In genomic region chr16:71039368-71040111, GRCh38 we compare ENCODE assay signal across 5 cellular contexts.
DNase-seq lines count a peak whose midpoint lies in the region; ATAC-seq and TF ChIP-seq lines count a peak whose summit lies in the region.
"Not testable (repeated sequence)": the region's sequence is repeated elsewhere in the genome, so short reads cannot be mapped to it uniquely, and the experiment has no call there.

No MANE protein-coding gene starts in this region.

- peak; percentile 62 for ATAC-seq in Right ventricle myocardium inferior
- ATAC-seq in heart right ventricle = peak in 5 of 8 donors; percentile 39 to 71 (median 63)
- peak; percentile 86 for ATAC-seq in left ventricle myocardium superior
- peak; percentile 25 for ATAC-seq in left lobe of liver

- H3K36me3 Mint-ChIP-seq in endodermal cell (ENCODE audit: low read depth) = not testable (repeated sequence)

- H3K27ac Mint-ChIP-seq in endodermal cell = not testable (repeated sequence)

- H3K9me3 Mint-ChIP-seq in endodermal cell = not testable (repeated sequence)

- DNase-seq in endodermal cell (peak; percentile 28), Right ventricle myocardium inferior (ENCODE audit: missing footprints) (peak; percentile 39), heart right ventricle (peak in 1 of 2 donors; percentile 18)
- not testable (repeated sequence) for DNase-seq in left ventricle myocardium superior; left lobe of liver (ENCODE audit: low spot score)

- H3K4me1 Mint-ChIP-seq in endodermal cell = not testable (repeated sequence)

- not testable (repeated sequence) for H3K4me3 Mint-ChIP-seq in endodermal cell

- H3K9me3 ChIP-seq in endodermal cell (ENCODE audit: control insufficient read depth, low read length); heart right ventricle: not testable (repeated sequence)

- not testable (repeated sequence) for H3K4me3 ChIP-seq in endodermal cell (ENCODE audit: low read length); heart right ventricle

- TF ChIP-seq CTCF in endodermal cell (conservative IDR thresholded peaks at IDR 0.05); heart right ventricle (IDR thresholded peaks at IDR 0.05): not testable (repeated sequence)

- not testable (repeated sequence) for H3K27me3 ChIP-seq in endodermal cell (ENCODE audit: control insufficient read depth, insufficient read depth, low read length, poor library complexity, severe bottlenecking); heart right ventricle

- not testable (repeated sequence) for H3K36me3 ChIP-seq in endodermal cell (ENCODE audit: control insufficient read depth, insufficient read depth, low read length); heart right ventricle

- 95% methylated on average over 8 of the region's 11 CpGs; no CpG with 5 or more reads in 1 of the 2 experiments for WGBS in endodermal cell (ENCODE audit: insufficient coverage in 1 of 2, insufficient read length in 1 of 2), 2 experiments
- 75 to 80% methylated on average over 8 to 10 of the region's 11 CpGs for WGBS in heart right ventricle, 2 donors

- intact Hi-C loops in Right ventricle myocardium inferior (cut with DNase I); heart right ventricle (cut with DNase I); left ventricle myocardium superior (cut with micrococcal nuclease): not testable (repeated sequence)

- not testable (repeated sequence) for H3K9ac ChIP-seq in endodermal cell (ENCODE audit: extremely low read depth, low read length, poor library complexity, severe bottlenecking)

- not testable (repeated sequence) for H3K27ac ChIP-seq in endodermal cell (ENCODE audit: low read depth, low read length); heart right ventricle

- H3K27me3 Mint-ChIP-seq in endodermal cell (ENCODE audit: insufficient read depth) = not testable (repeated sequence)

- H3K4me1 ChIP-seq in endodermal cell (ENCODE audit: control insufficient read depth, insufficient read depth, low read length); heart right ventricle: not testable (repeated sequence)

Comparison
In these comparisons a context has a peak if more than half of its experiments do, and no peak if none do; other contexts are left out.
1. ATAC-seq: peak in every context shown above with its lines; median percentile 86 in left ventricle myocardium superior; 63 in heart right ventricle; 62 in Right ventricle myocardium inferior; 25 in left lobe of liver.